Comparison of ENCODE assay signal across 9 cellular contexts in genomic region chr1:203628185-203628996, GRCh38.
DNase-seq lines count a peak whose midpoint lies in the region; ATAC-seq lines count a peak whose summit lies in the region.
"Had no signal": no experiment of that assay in that cellular context is flagged by ENCODE, and none has a peak within 500 bp of the region (broad histone marks: within the 10 kb centered on the region; RNA-seq: fewer than 3 reads in every experiment).

No MANE protein-coding gene starts in this region.

- no peaks in the 10 kb centered on the region for H3K27me3 ChIP-seq in subcutaneous abdominal adipose tissue (ENCODE audit: control insufficient read depth in 5 of 5, insufficient read depth in 4 of 5, low read length in 5 of 5)

- peak; percentile 54 for DNase-seq in DMS 273 (lab: John Stamatoyannopoulos, UW; ENCODE audit: unreplicated experiment)
- DNase-seq in DMS 273 treated with DMSO at 0.1 percent for 48 hours (lab: John Stamatoyannopoulos, UW): no peak
- DNase-seq in NCI-H69 (lab: John Stamatoyannopoulos, UW): peak; percentile 86
- DNase-seq in central memory CD4-positive, alpha-beta T cell: peak; percentile 21
- DNase-seq in kidney tubule cell (ENCODE audit: low spot score): peak; percentile 74
- no peak for DNase-seq in NCI-H1436 treated with DMSO at 0.1 percent for 48 hours (lab: John Stamatoyannopoulos, UW)

- H3K9me3 ChIP-seq in subcutaneous abdominal adipose tissue (ENCODE audit: control insufficient read depth in 5 of 5, low read length in 5 of 5): no peaks in the 10 kb centered on the region

- H3K4me3 ChIP-seq in subcutaneous abdominal adipose tissue (ENCODE audit: low read depth in 1 of 5, low read length in 5 of 5): peak overlapping the region; percentile 86 to 98 (median 92)

- H3K36me3 ChIP-seq in subcutaneous abdominal adipose tissue (ENCODE audit: control insufficient read depth in 5 of 5, insufficient read depth in 5 of 5, low read length in 5 of 5): peaks cover 0 to 6% (median 0%) of the 10 kb centered on the region in 5 donors

- H3K4me1 ChIP-seq in subcutaneous abdominal adipose tissue (ENCODE audit: control insufficient read depth in 5 of 5, insufficient read depth in 5 of 5, low read length in 5 of 5): peaks cover 14 to 76% (median 62%) of the 10 kb centered on the region in 5 donors

- H3K9ac ChIP-seq in subcutaneous abdominal adipose tissue (ENCODE audit: low read length in 5 of 5): peak overlapping the region; percentile 77 to 93 (median 90)

- H3K27ac ChIP-seq in subcutaneous abdominal adipose tissue (ENCODE audit: low read depth, low read length): peak overlapping the region; percentile 97
- H3K27ac ChIP-seq: 22Rv1 had no signal

- no peak for ATAC-seq in HG03039 (IDR thresholded peaks at IDR 0.05; ENCODE audit: unreplicated experiment)

Comparison
In these comparisons a context has a peak if more than half of its experiments do, and no peak if none do; other contexts are left out.
1. DNase-seq: peak in DMS 273 (single experiment), NCI-H69 (single experiment), central memory CD4-positive, alpha-beta T cell (single experiment) and kidney tubule cell (single experiment); none in DMS 273 treated with DMSO at 0.1 percent for 48 hours (single experiment) and NCI-H1436 treated with DMSO at 0.1 percent for 48 hours (single experiment).